In the genomic region with DNA sequence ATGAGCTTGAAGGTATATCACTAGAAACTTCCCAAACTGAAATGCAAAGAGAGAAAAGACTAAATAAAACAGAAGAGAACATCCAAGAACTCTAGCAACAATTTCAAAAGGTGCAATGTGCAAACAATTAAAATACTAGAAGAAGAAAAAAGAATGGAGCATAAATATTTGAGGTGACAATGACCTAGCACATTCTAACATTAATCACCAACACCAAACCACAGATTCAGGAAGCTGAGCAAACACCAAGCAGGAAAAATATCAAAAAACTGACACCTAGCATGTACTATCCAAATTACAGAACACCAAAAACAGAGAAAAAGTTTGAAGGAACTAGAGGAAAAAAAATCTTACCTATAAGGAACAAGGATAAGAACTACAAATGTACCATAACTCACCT, we compare ENCODE assay signal across 18 cellular contexts.
"Had no signal": no experiment of that assay in that cellular context is flagged by ENCODE, and none has a peak within 500 bp of the region (broad histone marks: within the 10 kb centered on the region; RNA-seq: fewer than 3 reads in every experiment).

No MANE protein-coding gene starts in this region.

- ATAC-seq: activated CD8-positive, alpha-beta T cell treated with anti-CD3 and anti-CD28 coated beads for 36 hours; esophagus mucosa; upper lobe of right lung had no signal

- H3K9me3 ChIP-seq: breast epithelium, gastroesophageal sphincter, lower lobe of right lung, sigmoid colon, upper lobe of right lung had no signal

- H3K36me3 ChIP-seq: breast epithelium, gastroesophageal sphincter, lower lobe of right lung, sigmoid colon, upper lobe of right lung had no signal

- H3K27me3 ChIP-seq: breast epithelium, gastroesophageal sphincter, sigmoid colon, upper lobe of right lung had no signal

- H3K4me3 ChIP-seq: breast epithelium, gastroesophageal sphincter, lower lobe of right lung, sigmoid colon, upper lobe of right lung had no signal

- H3K9me3 Mint-ChIP-seq: activated CD4-positive, alpha-beta T cell treated with anti-CD3 and anti-CD28 coated beads, Interleukin-2, amount 10 ng/mL, durations not matched to agents 24 days and 14 days; activated CD8-positive, alpha-beta T cell treated with anti-CD3 and anti-CD28 coated beads for 36 hours; activated naive CD4-positive, alpha-beta T cell treated with anti-CD3 and anti-CD28 coated beads for 36 hours; activated T-cell treated with anti-CD3 and anti-CD28 coated beads, Interleukin-2, amount 50 U/mL, for 24 hours; nephron; T-helper 1 cell treated with Interleukin-12 subunit alpha and Interleukin-12 subunit beta and Interleukin-4 antibody, amounts not matched to agents 30 μg/mL and 1 μg/mL, for 36 hours had no signal

- H3K4me1 ChIP-seq: breast epithelium, gastroesophageal sphincter, lower lobe of right lung, sigmoid colon, upper lobe of right lung had no signal

- H3K27ac ChIP-seq: breast epithelium, gastroesophageal sphincter, lower lobe of right lung, sigmoid colon, upper lobe of right lung had no signal

- H3K27ac Mint-ChIP-seq: activated CD4-positive, alpha-beta T cell treated with anti-CD3 and anti-CD28 coated beads, Interleukin-2, amount 10 ng/mL, durations not matched to agents 24 days and 14 days; activated CD8-positive, alpha-beta T cell treated with anti-CD3 and anti-CD28 coated beads for 36 hours; activated naive CD4-positive, alpha-beta T cell treated with anti-CD3 and anti-CD28 coated beads for 36 hours; activated T-cell treated with anti-CD3 and anti-CD28 coated beads, Interleukin-2, amount 50 U/mL, for 24 hours; immature natural killer cell; T-helper 1 cell treated with Interleukin-12 subunit alpha and Interleukin-12 subunit beta and Interleukin-4 antibody, amounts not matched to agents 30 μg/mL and 1 μg/mL, for 36 hours had no signal

- H3K36me3 Mint-ChIP-seq: immature natural killer cell had no signal

- H3K27me3 Mint-ChIP-seq: activated CD4-positive, alpha-beta T cell treated with anti-CD3 and anti-CD28 coated beads, Interleukin-2, amount 10 ng/mL, durations not matched to agents 24 days and 14 days had no signal

- H3K4me3 Mint-ChIP-seq: activated CD4-positive, alpha-beta T cell treated with anti-CD3 and anti-CD28 coated beads, Interleukin-2, amount 10 ng/mL, durations not matched to agents 24 days and 14 days; activated CD8-positive, alpha-beta T cell treated with anti-CD3 and anti-CD28 coated beads for 36 hours; activated naive CD4-positive, alpha-beta T cell treated with anti-CD3 and anti-CD28 coated beads for 36 hours; activated T-cell treated with anti-CD3 and anti-CD28 coated beads, Interleukin-2, amount 50 U/mL, for 24 hours; immature natural killer cell; nephron; T-helper 1 cell treated with Interleukin-12 subunit alpha and Interleukin-12 subunit beta and Interleukin-4 antibody, amounts not matched to agents 30 μg/mL and 1 μg/mL, for 36 hours had no signal

- H3K4me1 Mint-ChIP-seq: activated CD4-positive, alpha-beta T cell treated with anti-CD3 and anti-CD28 coated beads, Interleukin-2, amount 10 ng/mL, durations not matched to agents 24 days and 14 days; immature natural killer cell had no signal

- DNase-seq: activated CD4-positive, alpha-beta T cell treated with anti-CD3 and anti-CD28 coated beads, Interleukin-2, amount 10 ng/mL, durations not matched to agents 24 days and 14 days; activated CD8-positive, alpha-beta T cell treated with anti-CD3 and anti-CD28 coated beads for 36 hours; activated naive CD4-positive, alpha-beta T cell treated with anti-CD3 and anti-CD28 coated beads for 36 hours; activated T-cell treated with anti-CD3 and anti-CD28 coated beads, Interleukin-2, amount 50 U/mL, for 24 hours; aorta; effector CD4-positive, alpha-beta T cell; immature natural killer cell; left cardiac atrium; lower lobe of right lung; nucleus accumbens; sigmoid colon; stimulated activated naive CD4-positive, alpha-beta T cell; upper lobe of right lung had no signal
